10 cellular contexts compared by ENCODE assay signal in genomic region chr6:3260296-3260695, GRCh38. TPM values are rescaled to one million over a fixed set of nuclear protein-coding genes. Genes with fewer than 3 reads are reported as not detected.
A peak's percentile ranks its signal among the peaks of the same experiment; 100 is the strongest.
DNase-seq lines count a peak whose midpoint lies in the region; TF ChIP-seq lines count a peak whose summit lies in the region.
"Had no signal": no experiment of that assay in that cellular context is flagged by ENCODE, and none has a peak within 500 bp of the region (broad histone marks: within the 10 kb centered on the region; RNA-seq: fewer than 3 reads in every experiment).

No MANE protein-coding gene starts in this region.

- H3K27me3 ChIP-seq in skeletal muscle tissue (ENCODE audit: control insufficient read depth in 3 of 3, insufficient read depth in 3 of 3, low read length in 3 of 3) = no peaks in the 10 kb centered on the region

- H3K36me3 ChIP-seq in SK-N-MC (ENCODE audit: insufficient read depth, low read length) (peaks cover 15% of the 10 kb centered on the region), skeletal muscle tissue (ENCODE audit: control insufficient read depth in 3 of 3, insufficient read depth in 3 of 3, low read length in 3 of 3) (peaks cover 7 to 17% (median 12%) of the 10 kb centered on the region in 3 donors)

- CTCF ChIA-PET in activated CD4-positive, alpha-beta T cell treated with anti-CD3 and anti-CD28 coated beads, Interleukin-2, amount 10 ng/mL, durations not matched to agents 7 days and 5 days (lab: Charles Lee) = interaction anchor here (0.6 to 4.0 kb wide), 5 partner anchors 8 to 261 kb away, joined by 4 to 27 read pairs (median 5); partner anchors contain the start of gene NQO2

- H3K27me3 Mint-ChIP-seq in activated CD4-positive, alpha-beta T cell treated with anti-CD3 and anti-CD28 coated beads, Interleukin-2, amount 10 ng/mL, durations not matched to agents 7 days and 5 days = peaks cover 14% of the 10 kb centered on the region

- H3K4me1 Mint-ChIP-seq in activated CD4-positive, alpha-beta T cell treated with anti-CD3 and anti-CD28 coated beads, Interleukin-2, amount 10 ng/mL, durations not matched to agents 7 days and 5 days = peaks cover 44% of the 10 kb centered on the region

- H3K27ac Mint-ChIP-seq in activated CD4-positive, alpha-beta T cell treated with anti-CD3 and anti-CD28 coated beads, Interleukin-2, amount 10 ng/mL, durations not matched to agents 7 days and 5 days = no peak overlapping the region

- H3K27ac ChIP-seq in SK-N-MC (no peak overlapping the region), skeletal muscle tissue (ENCODE audit: low read depth, low read length) (no peak overlapping the region)

- POLR2A ChIA-PET in activated CD4-positive, alpha-beta T cell treated with anti-CD3 and anti-CD28 coated beads, Interleukin-2, amount 10 ng/mL, durations not matched to agents 7 days and 5 days (lab: Charles Lee) = no interaction called here

- H3K9me3 Mint-ChIP-seq in activated CD4-positive, alpha-beta T cell treated with anti-CD3 and anti-CD28 coated beads, Interleukin-2, amount 10 ng/mL, durations not matched to agents 7 days and 5 days = no peaks in the 10 kb centered on the region

- peak overlapping the region; percentile 57 for H3K4me3 ChIP-seq in SK-N-MC
- peak overlapping the region; percentile 86 for H3K4me3 ChIP-seq in epithelial cell of esophagus (ENCODE audit: low read length)
- H3K4me3 ChIP-seq in skeletal muscle tissue (ENCODE audit: low read length in 3 of 3) = no peak overlapping the region

- no peak for DNase-seq in activated CD4-positive, alpha-beta T cell treated with anti-CD3 and anti-CD28 coated beads, Interleukin-2, amount 10 ng/mL, durations not matched to agents 7 days and 5 days
- no peak for DNase-seq in activated CD4-positive, alpha-beta T cell treated with anti-CD3 and anti-CD28 coated beads, Interleukin-2, amount 50 U/mL, for 1 hour
- DNase-seq in SK-N-MC (ENCODE audit: low read depth, low spot score) = no peak
- DNase-seq in epithelial cell of esophagus (ENCODE audit: low read depth) = no peak
- no peak for DNase-seq in NCI-H2227 treated with DMSO at 0.1 percent for 48 hours (lab: John Stamatoyannopoulos, UW)
- no peak for DNase-seq in NCI-H748 treated with DMSO at 0.1 percent for 48 hours (lab: John Stamatoyannopoulos, UW)
- no peak for DNase-seq in NCI-H1417 treated with DMSO at 0.1 percent for 48 hours (lab: John Stamatoyannopoulos, UW)
- DNase-seq: hippocampal formation, NCI-H774 had no signal

- H3K4me3 Mint-ChIP-seq in activated CD4-positive, alpha-beta T cell treated with anti-CD3 and anti-CD28 coated beads, Interleukin-2, amount 10 ng/mL, durations not matched to agents 7 days and 5 days = peak overlapping the region; percentile 88

- H3K9ac ChIP-seq in SK-N-MC (ENCODE audit: insufficient read length) = no peak overlapping the region
- H3K9ac ChIP-seq in skeletal muscle tissue (ENCODE audit: low read depth in 1 of 3, low read length in 3 of 3) = peak overlapping the region in 2 of 3 donors; percentile 16 to 81

- H3K9me3 ChIP-seq in SK-N-MC (ENCODE audit: low read depth, low read length) (no peaks in the 10 kb centered on the region), skeletal muscle tissue (ENCODE audit: control insufficient read depth in 3 of 3, low read length in 3 of 3) (no peaks in the 10 kb centered on the region)

- no peak for TF ChIP-seq CTCF in epithelial cell of esophagus (IDR thresholded peaks at IDR 0.05; ENCODE audit: insufficient read depth, low read depth, low read length, missing control alignments)

- H3K36me3 Mint-ChIP-seq in activated CD4-positive, alpha-beta T cell treated with anti-CD3 and anti-CD28 coated beads, Interleukin-2, amount 10 ng/mL, durations not matched to agents 7 days and 5 days (ENCODE audit: low read depth) = peaks cover 21% of the 10 kb centered on the region

- peaks cover 32 to 49% (median 48%) of the 10 kb centered on the region in 3 donors for H3K4me1 ChIP-seq in skeletal muscle tissue (ENCODE audit: control insufficient read depth in 3 of 3, insufficient read depth in 3 of 3, low read length in 3 of 3)

RNA-seq across cellular contexts. Expression of gene PSMG4, which starts 1.5 kb away (rescaled TPM):
- 10 to 100 TPM; 21.5 to 24.7 TPM for total RNA-seq in activated CD4-positive, alpha-beta T cell treated with anti-CD3 and anti-CD28 coated beads, Interleukin-2, amount 10 ng/mL, durations not matched to agents 7 days and 5 days
- total RNA-seq in skeletal muscle tissue = 16.7 TPM

RNA-seq across cellular contexts. Expression of gene TUBB2B, which starts 32.8 kb away (rescaled TPM):
- total RNA-seq in activated CD4-positive, alpha-beta T cell treated with anti-CD3 and anti-CD28 coated beads, Interleukin-2, amount 10 ng/mL, durations not matched to agents 7 days and 5 days = not detected
- total RNA-seq in skeletal muscle tissue = 104 TPM

Comparison
In these comparisons a context has a peak if more than half of its experiments do, and no peak if none do; other contexts are left out.
1. H3K4me3 ChIP-seq: peak in SK-N-MC (single experiment) and epithelial cell of esophagus (single experiment); none in skeletal muscle tissue (0 of 3).
2. RNA of gene TUBB2B, which starts 32.8 kb away (total RNA-seq): 104 TPM in skeletal muscle tissue (single experiment); not detected in activated CD4-positive, alpha-beta T cell treated with anti-CD3 and anti-CD28 coated beads, Interleukin-2, amount 10 ng/mL, durations not matched to agents 7 days and 5 days; every median in the first group is over 100 times any median in the second.